Comparison of ENCODE assay signal across 19 cellular contexts in genomic region chr6:46334442-46334841, GRCh38.
DNase-seq lines count a peak whose midpoint lies in the region; ATAC-seq and TF ChIP-seq lines count a peak whose summit lies in the region.
"Had no signal": no experiment of that assay in that cellular context is flagged by ENCODE, and none has a peak within 500 bp of the region (broad histone marks: within the 10 kb centered on the region; RNA-seq: fewer than 3 reads in every experiment).

No MANE protein-coding gene starts in this region.

- no peaks in the 10 kb centered on the region for H3K27me3 Mint-ChIP-seq in neural crest cell (ENCODE audit: low read depth)

- peak; percentile 12 for DNase-seq in ELF-1 (ENCODE audit: low read depth, low spot score)
- DNase-seq in islet precursor cell = peak; percentile 53
- DNase-seq in neural crest cell (ENCODE audit: low read depth, low spot score) = no peak
- no peak for DNase-seq in foreskin keratinocyte
- no peak for DNase-seq in HUDEP-2 (lab: John Stamatoyannopoulos, UW; ENCODE audit: unreplicated experiment in 76 of 76)
- DNase-seq: AML-193; Caco-2; Calu3; CD4-positive, alpha-beta T cell; CD8-positive, alpha-beta T cell; DMS79 treated with DMSO at 0.1 percent for 48 hours; GDM1 had no signal

- TF ChIP-seq CTCF in neural crest cell (conservative IDR thresholded peaks at IDR 0.05) (no peak), foreskin keratinocyte (conservative IDR thresholded peaks at IDR 0.05) (no peak)

- H3K27ac Mint-ChIP-seq in neural crest cell (ENCODE audit: unreplicated experiment) = peak overlapping the region; percentile 51
- H3K27ac Mint-ChIP-seq: B cell; CD4-positive, alpha-beta T cell; CD8-positive, alpha-beta T cell had no signal

- H3K27me3 ChIP-seq in foreskin keratinocyte = peaks cover 6% of the 10 kb centered on the region
- H3K27me3 ChIP-seq: BLaER1 treated with 17β-estradiol and CSF1 and Interleukin-3, amounts not matched to agents 10 nM and 100 nM had no signal

- H3K4me3 Mint-ChIP-seq in neural crest cell = no peak overlapping the region
- H3K4me3 Mint-ChIP-seq: B cell; CD4-positive, alpha-beta T cell; CD8-positive, alpha-beta T cell had no signal

- H3K36me3 Mint-ChIP-seq in neural crest cell (ENCODE audit: low read depth) = no peaks in the 10 kb centered on the region
- H3K36me3 Mint-ChIP-seq: CD8-positive, alpha-beta T cell had no signal

- no peak overlapping the region for H3K27ac ChIP-seq in foreskin keratinocyte
- H3K27ac ChIP-seq: 22Rv1; A549; BLaER1 treated with 17β-estradiol and CSF1 and Interleukin-3, amounts not matched to agents 10 nM and 100 nM; C4-2B had no signal

- H3K4me1 ChIP-seq in foreskin keratinocyte = no peaks in the 10 kb centered on the region
- H3K4me1 ChIP-seq: A549; BLaER1 treated with 17β-estradiol and CSF1 and Interleukin-3, amounts not matched to agents 10 nM and 100 nM; Caco-2 had no signal

- H3K9me3 Mint-ChIP-seq in neural crest cell = no peaks in the 10 kb centered on the region
- H3K9me3 Mint-ChIP-seq: CD4-positive, alpha-beta T cell; CD8-positive, alpha-beta T cell had no signal

- ATAC-seq in HG03095 (IDR thresholded peaks at IDR 0.05; ENCODE audit: unreplicated experiment) = no peak
- ATAC-seq in foreskin keratinocyte = no peak
- ATAC-seq: A549; CD8-positive, alpha-beta T cell; GM12878 had no signal

- H3K4me1 Mint-ChIP-seq in neural crest cell = no peaks in the 10 kb centered on the region
- H3K4me1 Mint-ChIP-seq: B cell had no signal

Comparison
In these comparisons a context has a peak if more than half of its experiments do, and no peak if none do; other contexts are left out.
1. DNase-seq: peak in ELF-1 (single experiment) and islet precursor cell (single experiment); none in neural crest cell (single experiment), foreskin keratinocyte (0 of 2) and HUDEP-2 (0 of 76).